8 cellular contexts compared by ENCODE assay signal in the genomic region with DNA sequence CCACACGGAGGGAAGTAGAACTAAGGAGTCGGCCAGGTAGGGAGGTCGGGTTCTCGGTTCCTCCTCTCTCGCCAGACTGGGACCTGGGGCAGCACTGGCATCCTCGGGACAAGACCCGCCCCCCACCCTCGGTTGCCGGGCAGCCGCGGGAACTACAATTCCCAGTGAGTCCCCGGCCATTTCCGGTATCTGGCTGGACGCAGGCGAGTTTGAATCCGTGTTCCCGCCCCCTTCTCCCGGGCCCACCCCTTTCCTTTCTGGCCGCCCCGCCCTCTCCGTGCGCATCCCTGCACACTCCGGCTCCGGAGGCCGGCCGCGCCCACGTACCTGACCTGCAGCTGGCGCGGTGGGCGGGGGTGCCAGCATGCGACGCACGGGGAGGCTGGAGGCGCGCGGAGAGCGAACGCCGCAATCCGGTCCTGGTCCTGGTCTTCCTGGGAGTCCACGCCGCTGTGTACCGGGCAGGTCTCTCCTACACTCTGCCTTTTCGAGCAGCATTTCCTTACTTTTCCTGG. TPM values are rescaled to one million over a fixed set of nuclear protein-coding genes. Genes with fewer than 3 reads are reported as not detected.
DNase-seq lines count a peak whose midpoint lies in the region; ATAC-seq lines count a peak whose summit lies in the region.

No MANE protein-coding gene starts in this region.

- peak; percentile 38 for ATAC-seq in GM19395 (IDR thresholded peaks at IDR 0.05; ENCODE audit: unreplicated experiment)
- peak; percentile 52 for ATAC-seq in HG03521 (IDR thresholded peaks at IDR 0.05; ENCODE audit: unreplicated experiment)

- POLR2A ChIA-PET in activated CD4-positive, alpha-beta memory T cell treated with anti-CD3 and anti-CD28 coated beads for 36 hours (lab: Charles Lee), result interaction anchor here (0.7 to 1.6 kb wide), 4 partner anchors 10 to 301 kb away, joined by 3 to 5 read pairs (median 4); partner anchors contain the start of genes DLG3, IGBP1, KIF4A and PDZD11

- H3K27me3 ChIP-seq in BLaER1, result peaks cover 72% of the 10 kb centered on the region
- no peaks in the 10 kb centered on the region for H3K27me3 ChIP-seq in effector memory CD4-positive, alpha-beta T cell (replicated peaks; ENCODE audit: control insufficient read depth, insufficient read depth, low read length, poor library complexity, severe bottlenecking)

- H3K4me3 ChIP-seq in BLaER1, result peak overlapping the region; percentile 70
- peak overlapping the region; percentile 65 for H3K4me3 ChIP-seq in effector memory CD4-positive, alpha-beta T cell (ENCODE audit: insufficient read depth, low read depth, low read length, poor library complexity, severe bottlenecking)

- H3K9me3 Mint-ChIP-seq in activated CD4-positive, alpha-beta memory T cell treated with anti-CD3 and anti-CD28 coated beads for 36 hours, result no peaks in the 10 kb centered on the region

- CTCF ChIA-PET in activated CD4-positive, alpha-beta memory T cell treated with anti-CD3 and anti-CD28 coated beads for 36 hours (lab: Charles Lee), result interaction anchor here (0.8 to 2.3 kb wide), 6 partner anchors 11 to 301 kb away, joined by 3 to 14 read pairs (median 8); partner anchors contain the start of genes GDPD2, KIF4A and PDZD11

- H3K4me2 ChIP-seq in BLaER1, result peak overlapping the region; percentile 78

- no peaks in the 10 kb centered on the region for H3K36me3 Mint-ChIP-seq in activated CD4-positive, alpha-beta memory T cell treated with anti-CD3 and anti-CD28 coated beads for 36 hours

- intact Hi-C loops in activated CD4-positive, alpha-beta memory T cell treated with anti-CD3 and anti-CD28 coated beads for 36 hours (cut with micrococcal nuclease), result loop anchor here (1.0 kb wide), 4 partner anchors 98 to 301 kb away; partner anchors contain the start of genes IGBP1 and KIF4A

- peak overlapping the region; percentile 73 for H3K9ac ChIP-seq in BLaER1

- H3K9me3 ChIP-seq in BLaER1, result no peaks in the 10 kb centered on the region
- H3K9me3 ChIP-seq in effector memory CD4-positive, alpha-beta T cell (ENCODE audit: control insufficient read depth, low read length), result no peaks in the 10 kb centered on the region

- DNase-seq in NCI-H69 (lab: John Stamatoyannopoulos, UW), result peak; percentile 92
- DNase-seq in activated CD4-positive, alpha-beta memory T cell treated with anti-CD3 and anti-CD28 coated beads for 36 hours, result peak; percentile 85
- peak; percentile 37 to 63 (median 43) for DNase-seq in effector memory CD4-positive, alpha-beta T cell
- DNase-seq in lung microvascular endothelial cell (ENCODE audit: low read depth in 2 of 2), result peak; percentile 74 to 85
- DNase-seq in stimulated activated CD4-positive, alpha-beta T cell treated with anti-CD3 and anti-CD28 coated beads, TNF-alpha, amount 100 ng/mL, for 48 hours (ENCODE audit: low read depth in 3 of 3), result peak in 2 of 3 donors; percentile 46 to 51

- H3K27ac ChIP-seq in BLaER1, result peak overlapping the region; percentile 64; the same call in 1 of the 2 replicates
- peak overlapping the region; percentile 47 for H3K27ac ChIP-seq in effector memory CD4-positive, alpha-beta T cell (ENCODE audit: insufficient read depth, low read length, poor library complexity, severe bottlenecking)

- no peaks in the 10 kb centered on the region for H4K20me1 ChIP-seq in BLaER1

- peak overlapping the region; percentile 86 for H3K4me3 Mint-ChIP-seq in activated CD4-positive, alpha-beta memory T cell treated with anti-CD3 and anti-CD28 coated beads for 36 hours

- no peaks in the 10 kb centered on the region for H3K36me3 ChIP-seq in BLaER1
- H3K36me3 ChIP-seq in effector memory CD4-positive, alpha-beta T cell (ENCODE audit: control insufficient read depth, insufficient read depth, low read length), result no peaks in the 10 kb centered on the region

- H3K4me1 ChIP-seq in BLaER1, result peaks cover 37% of the 10 kb centered on the region
- H3K4me1 ChIP-seq in effector memory CD4-positive, alpha-beta T cell (ENCODE audit: control insufficient read depth, insufficient read depth, low read length, poor library complexity, severe bottlenecking), result no peaks in the 10 kb centered on the region

- H3K4me1 Mint-ChIP-seq in activated CD4-positive, alpha-beta memory T cell treated with anti-CD3 and anti-CD28 coated beads for 36 hours (ENCODE audit: low read depth), result peaks cover 9% of the 10 kb centered on the region

- H3K27ac Mint-ChIP-seq in activated CD4-positive, alpha-beta memory T cell treated with anti-CD3 and anti-CD28 coated beads for 36 hours, result peak overlapping the region; percentile 80

- H3K27me3 Mint-ChIP-seq in activated CD4-positive, alpha-beta memory T cell treated with anti-CD3 and anti-CD28 coated beads for 36 hours, result peaks cover 2% of the 10 kb centered on the region

RNA-seq across cellular contexts. Expression of gene DLG3, which starts 10.2 kb away (rescaled TPM):
- total RNA-seq in activated CD4-positive, alpha-beta memory T cell treated with anti-CD3 and anti-CD28 coated beads for 36 hours, result 10 to 100 TPM; 25.4 to 25.5 TPM
- total RNA-seq in lung microvascular endothelial cell, result 0.79 and 0.87 TPM in 2 replicates

RNA-seq across cellular contexts. Expression of gene GDPD2, which starts 11.3 kb away (rescaled TPM):
- total RNA-seq in activated CD4-positive, alpha-beta memory T cell treated with anti-CD3 and anti-CD28 coated beads for 36 hours, result not detected
- not detected in 2 replicates for total RNA-seq in lung microvascular endothelial cell

Comparison
In these comparisons a context has a peak if more than half of its experiments do, and no peak if none do; other contexts are left out.
1. Peak in every context shown above with its lines: DNase-seq, ATAC-seq, H3K4me3 ChIP-seq and H3K27ac ChIP-seq.
2. RNA of gene DLG3, which starts 10.2 kb away (total RNA-seq): 25.4 to 25.5 TPM in activated CD4-positive, alpha-beta memory T cell treated with anti-CD3 and anti-CD28 coated beads for 36 hours; 0.79 to 0.87 TPM in lung microvascular endothelial cell; every median in the first group is over 10 times any median in the second.